In genomic region chr11:71456831-71457230, GRCh38 we compare ENCODE assay signal across 30 cellular contexts.
"Had no signal": no experiment of that assay in that cellular context is flagged by ENCODE, and none has a peak within 500 bp of the region (broad histone marks: within the 10 kb centered on the region; RNA-seq: fewer than 3 reads in every experiment).

No MANE protein-coding gene starts in this region.

- H3K36me3 ChIP-seq: ovary had no signal

- FAIRE-seq: frontal cortex, keratinocyte, urothelium cell line had no signal

- H3K27ac ChIP-seq: adrenal gland, body of pancreas, coronary artery, dorsolateral prefrontal cortex, hepatocyte, ovary, prostate gland, testis, transverse colon, WERI-Rb-1 had no signal

- H3K9me3 ChIP-seq: adrenal gland, body of pancreas, mucosa of descending colon, ovary, prostate gland, SK-N-SH, testis, transverse colon had no signal

- H2AFZ ChIP-seq: hepatocyte had no signal

- H3K27ac Mint-ChIP-seq: activated naive CD8-positive, alpha-beta T cell; activated T-helper 2 cell treated with anti-CD3 and anti-CD28 coated beads, Interferon-gamma antibody, Interleukin-2, Interleukin-4, amounts not matched to agents 10 μg/mL and 5 μg/mL and 100 μg/mL, durations not matched to agents 14 hours and 24 hours and 36 hours; T-helper 1 cell treated with Interleukin-12 subunit alpha and Interleukin-12 subunit beta and Interleukin-4 antibody, amounts not matched to agents 30 μg/mL and 1 μg/mL, for 36 hours had no signal

- H3K9me3 Mint-ChIP-seq: activated T-helper 2 cell treated with anti-CD3 and anti-CD28 coated beads, Interferon-gamma antibody, Interleukin-2, Interleukin-4, amounts not matched to agents 10 μg/mL and 5 μg/mL and 100 μg/mL, durations not matched to agents 14 hours and 24 hours and 36 hours; T-helper 1 cell treated with Interleukin-12 subunit alpha and Interleukin-12 subunit beta and Interleukin-4 antibody, amounts not matched to agents 30 μg/mL and 1 μg/mL, for 36 hours had no signal

- ATAC-seq: activated CD4-positive, CD25-positive, alpha-beta regulatory T cell treated with anti-CD3 and anti-CD28 coated beads, Interleukin-2, amount 50 U/mL, for 24 hours; body of pancreas; mucosa of descending colon; stimulated activated naive CD8-positive, alpha-beta T cell treated with anti-CD3 and anti-CD28 coated beads, Interleukin-15, Interleukin-2, amounts not matched to agents 100 U/mL and 50 U/mL, for 24 hours had no signal

- H3K4me3 ChIP-seq: adrenal gland, body of pancreas, coronary artery, dorsolateral prefrontal cortex, hepatocyte, lung, mucosa of descending colon, ovary, prostate gland, testis, transverse colon had no signal

- H3K27me3 Mint-ChIP-seq: activated naive CD8-positive, alpha-beta T cell had no signal

- H3K27me3 ChIP-seq: adrenal gland, body of pancreas, dorsolateral prefrontal cortex, hepatocyte, ovary, testis, transverse colon had no signal

- DNase-seq: activated CD4-positive, alpha-beta T cell treated with anti-CD3 and anti-CD28 coated beads for 48 hours; activated CD4-positive, alpha-beta T cell treated with anti-CD3 and anti-CD28 coated beads, Interleukin-2, amount 50 U/mL, for 48 hours; activated CD8-positive, alpha-beta memory T cell treated with anti-CD3 and anti-CD28 coated beads for 24 hours; adrenal gland; body of pancreas; cerebellar nuclear complex; effector memory CD4-positive, alpha-beta T cell; mesendoderm; retina; SK-N-SH; stimulated activated naive CD8-positive, alpha-beta T cell treated with anti-CD3 and anti-CD28 coated beads, Interleukin-15, Interleukin-2, amounts not matched to agents 100 U/mL and 50 U/mL, for 24 hours; SW 1271; T1000; testis; transverse colon; WERI-Rb-1 had no signal

- H3K9ac ChIP-seq: SK-N-SH had no signal

- H3K4me3 Mint-ChIP-seq: activated naive CD8-positive, alpha-beta T cell; T-helper 1 cell treated with Interleukin-12 subunit alpha and Interleukin-12 subunit beta and Interleukin-4 antibody, amounts not matched to agents 30 μg/mL and 1 μg/mL, for 36 hours had no signal

- H3K4me2 ChIP-seq: hepatocyte, SK-N-SH had no signal
